In genomic region chr16:67326472-67327309, GRCh38 we compare ENCODE assay signal across 8 cellular contexts. TPM values are rescaled to one million over a fixed set of nuclear protein-coding genes. Genes with fewer than 3 reads are reported as not detected.
A peak's percentile ranks its signal among the peaks of the same experiment; 100 is the strongest.
DNase-seq lines count a peak whose midpoint lies in the region; ATAC-seq and TF ChIP-seq lines count a peak whose summit lies in the region.

KCTD19 (minus strand) TSS chr16:67326741; CDS start chr16:67326707, 34 bp downstream.
LRRC36 (plus strand) TSS chr16:67326815; CDS start chr16:67326863, 48 bp downstream.

- in situ Hi-C loops in transverse colon (cut with MboI; ENCODE audit: low pct_ligation_motif_present in 1 of 4, low pct_unique_long_range_greater_than_20kb in 1 of 4, low sequenced_read_pairs in 3 of 4), result no loop called here

- WGBS in heart right ventricle, 2 donors, result 7 to 8% methylated on average over 59 to 61 of the region's 61 CpGs
- WGBS in transverse colon (ENCODE audit: low coverage in 1 of 2), 2 donors, result 12 to 48% methylated on average over 9 to 45 of the region's 61 CpGs

- BruUV-seq in MCF 10A (replicated peaks; lab: Mats Ljungman, UMichigan), result no TSS peak

- no peaks in the 10 kb centered on the region for H3K9me3 Mint-ChIP-seq in MCF 10A (ENCODE audit: unreplicated experiment)
- no peaks in the 10 kb centered on the region for H3K9me3 Mint-ChIP-seq in activated naive CD4-positive, alpha-beta T cell treated with anti-CD3 and anti-CD28 coated beads for 36 hours

- peak in 2 of 3 donors; percentile 17 to 26 for TF ChIP-seq CTCF in breast epithelium (IDR thresholded peaks at IDR 0.05)
- TF ChIP-seq CTCF in MCF 10A (IDR thresholded peaks at IDR 0.05; ENCODE audit: unreplicated experiment), result no peak
- TF ChIP-seq CTCF in heart right ventricle (IDR thresholded peaks at IDR 0.05), result peak; percentile 18 to 57 (median 42)
- TF ChIP-seq CTCF in transverse colon (IDR thresholded peaks at IDR 0.05), result peak; percentile 35 to 51 (median 49)

- peaks cover 47% of the 10 kb centered on the region for H3K27me3 Mint-ChIP-seq in MCF 10A (ENCODE audit: insufficient read depth, unreplicated experiment)
- H3K27me3 Mint-ChIP-seq in activated naive CD4-positive, alpha-beta T cell treated with anti-CD3 and anti-CD28 coated beads for 36 hours (ENCODE audit: low read depth), result peaks cover 45% of the 10 kb centered on the region

- no peak within 1 kb of the TSS for H3K27ac Mint-ChIP-seq in MCF 10A (ENCODE audit: low read depth, unreplicated experiment)
- no peak within 1 kb of the TSS for H3K27ac Mint-ChIP-seq in activated naive CD4-positive, alpha-beta T cell treated with anti-CD3 and anti-CD28 coated beads for 36 hours

- H3K9me3 ChIP-seq in breast epithelium (no peaks in the 10 kb centered on the region), heart right ventricle (no peaks in the 10 kb centered on the region), transverse colon (no peaks in the 10 kb centered on the region)

- no peak for TF ChIP-seq EP300 in transverse colon (IDR thresholded peaks at IDR 0.05; ENCODE audit: low read depth)

- H3K36me3 ChIP-seq in breast epithelium (no peaks in the 10 kb centered on the region), heart right ventricle (no peaks in the 10 kb centered on the region), transverse colon (no peaks in the 10 kb centered on the region)

- peak in 1 of 2 donors; percentile 79 for DNase-seq in breast epithelium (ENCODE audit: low spot score in 2 of 2)
- DNase-seq in MCF 10A (ENCODE audit: unreplicated experiment), result no peak
- DNase-seq in OCI-M1 (lab: John Stamatoyannopoulos, UW), result peak; percentile 25
- peak; percentile 73 for DNase-seq in activated naive CD4-positive, alpha-beta T cell treated with anti-CD3 and anti-CD28 coated beads for 36 hours
- peak; percentile 39 to 65 for DNase-seq in heart right ventricle
- DNase-seq in posterior cingulate gyrus, result peak in 9 of 10 donors; percentile 17 to 91 (median 39)
- peak; percentile 85 for DNase-seq in transverse colon

- peak within 1 kb of the TSS in 1 of 2 donors; percentile 44 for H3K27ac ChIP-seq in breast epithelium
- H3K27ac ChIP-seq in heart right ventricle, result no peak within 1 kb of the TSS
- H3K27ac ChIP-seq in transverse colon, result no peak within 1 kb of the TSS

- H3K36me3 Mint-ChIP-seq in MCF 10A (ENCODE audit: insufficient read depth, unreplicated experiment), result no peaks in the 10 kb centered on the region
- no peaks in the 10 kb centered on the region for H3K36me3 Mint-ChIP-seq in activated naive CD4-positive, alpha-beta T cell treated with anti-CD3 and anti-CD28 coated beads for 36 hours (ENCODE audit: low read depth)

- no peak for TF ChIP-seq POLR2A in breast epithelium (IDR thresholded peaks at IDR 0.05)
- TF ChIP-seq POLR2A in transverse colon (IDR thresholded peaks at IDR 0.05), result no peak

- H3K27me3 ChIP-seq in breast epithelium, result no peaks in the 10 kb centered on the region
- H3K27me3 ChIP-seq in heart right ventricle, result peaks cover 0 to 56% (median 26%) of the 10 kb centered on the region in 7 donors
- H3K27me3 ChIP-seq in transverse colon, result peaks cover 43% of the 10 kb centered on the region

- H3K4me1 Mint-ChIP-seq in MCF 10A (ENCODE audit: insufficient read depth, unreplicated experiment), result no peaks in the 10 kb centered on the region
- peaks cover 8% of the 10 kb centered on the region for H3K4me1 Mint-ChIP-seq in activated naive CD4-positive, alpha-beta T cell treated with anti-CD3 and anti-CD28 coated beads for 36 hours (ENCODE audit: low read depth)

- no peaks in the 10 kb centered on the region for H3K4me1 ChIP-seq in breast epithelium
- peaks cover 4 to 24% (median 7%) of the 10 kb centered on the region in 9 donors for H3K4me1 ChIP-seq in heart right ventricle
- peaks cover 0 to 12% (median 8%) of the 10 kb centered on the region in 4 donors for H3K4me1 ChIP-seq in transverse colon

- peak in 7 of 8 donors; percentile 44 to 71 (median 57) for ATAC-seq in heart right ventricle
- no peak for ATAC-seq in GM21526 (IDR thresholded peaks at IDR 0.05; ENCODE audit: low FRiP score, unreplicated experiment)

- CTCF ChIA-PET in MCF 10A (lab: Yijun Ruan, JAX), result interaction anchor here (0.7 to 0.8 kb wide), 2 partner anchors 10 to 961 kb away, joined by 4 read pairs; no protein-coding TSS in a partner anchor
- CTCF ChIA-PET in activated naive CD4-positive, alpha-beta T cell treated with anti-CD3 and anti-CD28 coated beads for 36 hours (lab: Charles Lee), result interaction anchor here (1.0 to 4.1 kb wide), 10 partner anchors 12 to 121 kb away, joined by 3 to 16 read pairs (median 4); no protein-coding TSS in a partner anchor

- intact Hi-C loops in breast epithelium (cut with DNase I; ENCODE audit: low total_unique reads) (no loop called here), MCF 10A (cut with micrococcal nuclease) (no loop called here), heart right ventricle (cut with DNase I) (no loop called here), posterior cingulate gyrus (cut with DNase I) (no loop called here), transverse colon (cut with DNase I; ENCODE audit: low total_unique reads) (no loop called here)
- intact Hi-C loops in activated naive CD4-positive, alpha-beta T cell treated with anti-CD3 and anti-CD28 coated beads for 36 hours (cut with micrococcal nuclease), result no loop called here

- H3K4me3 Mint-ChIP-seq in MCF 10A (ENCODE audit: unreplicated experiment), result no peak within 1 kb of the TSS
- H3K4me3 Mint-ChIP-seq in activated naive CD4-positive, alpha-beta T cell treated with anti-CD3 and anti-CD28 coated beads for 36 hours, result peak within 1 kb of the TSS; percentile 79

- POLR2A ChIA-PET in MCF 10A (lab: Yijun Ruan, JAX), result interaction anchor here (0.7 kb wide), 1 partner anchor 75 kb away, joined by 3 read pairs; no protein-coding TSS in a partner anchor

- H3K4me3 ChIP-seq in breast epithelium, result peak within 1 kb of the TSS; percentile 45 to 82 (median 55)
- peak within 1 kb of the TSS; percentile 15 to 56 (median 48) for H3K4me3 ChIP-seq in heart right ventricle
- H3K4me3 ChIP-seq in transverse colon, result peak within 1 kb of the TSS; percentile 28 to 58 (median 39)

RNA-seq across cellular contexts. Expression of gene KCTD19, which starts in this region (rescaled TPM):
- 1 to 10 TPM in 1 of 3 donors, not detected in 2; 1.0 TPM for total RNA-seq in breast epithelium
- total RNA-seq in MCF 10A (2022), result not detected in 2 replicates
- 1 to 10 TPM; 1.0 to 1.3 TPM for total RNA-seq in activated naive CD4-positive, alpha-beta T cell treated with anti-CD3 and anti-CD28 coated beads for 36 hours
- not detected for total RNA-seq in heart right ventricle
- under 1 TPM; 0.01 to 0.22 TPM for polyA plus RNA-seq in heart right ventricle
- total RNA-seq in transverse colon, result not detected

RNA-seq across cellular contexts. Expression of gene LRRC36, which starts in this region (rescaled TPM):
- total RNA-seq in breast epithelium (1 to 10 TPM in 1 of 3 donors, under 1 TPM in 2; 0.16 to 3.3 (median 0.59) TPM), MCF 10A (2022) (not detected in 2 replicates), heart right ventricle (under 1 TPM in 1 of 10 donors, not detected in 9; 0.26 TPM), transverse colon (under 1 TPM in 1 of 4 donors, not detected in 3; 0.79 TPM)
- total RNA-seq in activated naive CD4-positive, alpha-beta T cell treated with anti-CD3 and anti-CD28 coated beads for 36 hours, result under 1 TPM in 1 of 2 experiments, not detected in 1; 0.64 TPM
- under 1 TPM; 0.42 to 0.88 TPM for polyA plus RNA-seq in heart right ventricle

Comparison
In these comparisons a context has a peak if more than half of its experiments do, and no peak if none do; other contexts are left out.
1. Peak in DNase-seq, ATAC-seq and H3K4me3 ChIP-seq in heart right ventricle; RNA of the genes that start here not detected or under 1 TPM.
2. Peak in DNase-seq and H3K4me3 ChIP-seq in transverse colon; RNA of the genes that start here not detected or under 1 TPM.